1 cellular context compared by ENCODE assay signal in the genomic region with DNA sequence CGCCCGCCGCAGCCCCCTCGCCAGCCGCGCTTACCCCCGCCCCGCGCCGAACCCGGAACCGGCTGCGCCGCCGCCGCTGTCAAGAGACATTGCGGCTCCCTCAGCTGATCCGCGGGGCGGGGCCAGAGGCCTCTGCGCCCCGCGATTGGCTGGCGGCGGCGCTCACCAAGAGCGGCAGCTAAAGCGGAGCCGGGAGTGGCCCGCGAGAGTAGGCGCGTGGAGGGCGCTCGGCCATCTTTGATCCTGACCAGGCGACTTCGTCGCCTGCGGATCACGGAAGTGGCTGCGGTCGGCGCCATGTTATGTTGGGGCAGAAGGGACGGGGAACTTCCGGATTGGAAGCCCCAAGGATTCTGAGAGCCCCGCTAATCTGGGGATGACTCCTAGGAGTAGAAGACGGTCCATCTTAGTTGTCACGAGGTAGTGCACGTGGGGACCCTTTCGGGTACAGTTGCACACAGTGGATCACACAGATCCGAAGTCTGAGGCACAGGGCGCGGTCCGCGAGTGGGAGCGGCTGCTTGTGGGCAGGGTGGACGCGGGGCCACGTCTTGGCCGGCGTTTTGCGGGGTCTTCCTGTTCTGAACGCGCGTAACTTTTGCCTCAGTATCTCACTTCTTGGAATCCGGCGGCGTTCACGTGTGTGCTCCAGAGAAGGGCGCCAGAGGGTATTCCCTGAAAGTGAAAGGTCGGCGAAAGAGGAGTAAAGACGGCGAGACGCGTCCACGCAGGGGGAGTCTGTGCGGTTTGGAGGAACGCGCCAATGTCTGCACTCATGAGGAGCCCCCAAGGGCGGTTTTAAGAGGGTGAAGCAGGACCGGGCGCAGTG.
TF ChIP-seq lines count a peak whose summit lies in the region.

A gene with protein sequence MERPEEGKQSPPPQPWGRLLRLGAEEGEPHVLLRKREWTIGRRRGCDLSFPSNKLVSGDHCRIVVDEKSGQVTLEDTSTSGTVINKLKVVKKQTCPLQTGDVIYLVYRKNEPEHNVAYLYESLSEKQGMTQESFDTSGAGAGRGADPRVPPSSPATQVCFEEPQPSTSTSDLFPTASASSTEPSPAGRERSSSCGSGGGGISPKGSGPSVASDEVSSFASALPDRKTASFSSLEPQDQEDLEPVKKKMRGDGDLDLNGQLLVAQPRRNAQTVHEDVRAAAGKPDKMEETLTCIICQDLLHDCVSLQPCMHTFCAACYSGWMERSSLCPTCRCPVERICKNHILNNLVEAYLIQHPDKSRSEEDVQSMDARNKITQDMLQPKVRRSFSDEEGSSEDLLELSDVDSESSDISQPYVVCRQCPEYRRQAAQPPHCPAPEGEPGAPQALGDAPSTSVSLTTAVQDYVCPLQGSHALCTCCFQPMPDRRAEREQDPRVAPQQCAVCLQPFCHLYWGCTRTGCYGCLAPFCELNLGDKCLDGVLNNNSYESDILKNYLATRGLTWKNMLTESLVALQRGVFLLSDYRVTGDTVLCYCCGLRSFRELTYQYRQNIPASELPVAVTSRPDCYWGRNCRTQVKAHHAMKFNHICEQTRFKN (minus strand): TSS at position 93 of the 829 bp plus-strand sequence. CDS start 277 bp downstream, outside the sequence.

TF ChIP-seq in K562, 482 proteins besides CTCF, POLR2A, EP300 and RAD21 (continued from another document and continues in another):
- TF ChIP-seq, protein P1, sequence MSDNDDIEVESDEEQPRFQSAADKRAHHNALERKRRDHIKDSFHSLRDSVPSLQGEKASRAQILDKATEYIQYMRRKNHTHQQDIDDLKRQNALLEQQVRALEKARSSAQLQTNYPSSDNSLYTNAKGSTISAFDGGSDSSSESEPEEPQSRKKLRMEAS (CRISPR knock-in tag; IDR thresholded peaks at IDR 0.05) = peak; percentile 80
- TF ChIP-seq SAP30 (IDR thresholded peaks at IDR 0.05; ENCODE audit: borderline replicate concordance, insufficient read depth, low read depth, low read length, poor library complexity, severe bottlenecking) (peak; percentile 71), PTRF (tag; IDR thresholded peaks at IDR 0.05) (no peak), ZNF75A (CRISPR knock-in tag; IDR thresholded peaks at IDR 0.05) (no peak), ZNF696 (CRISPR knock-in tag; conservative IDR thresholded peaks at IDR 0.05) (no peak), ZNF41 (CRISPR knock-in tag; conservative IDR thresholded peaks at IDR 0.05) (no peak), DDX20 (tag; IDR thresholded peaks at IDR 0.05; ENCODE audit: low read depth) (no peak), MCM5 (IDR thresholded peaks at IDR 0.05; ENCODE audit: low read depth) (no peak), U2AF2 (optimal IDR thresholded peaks at IDR 0.05; ENCODE audit: low read depth, low read length) (no peak), FOXA1 (IDR thresholded peaks at IDR 0.05; ENCODE audit: borderline replicate concordance) (no peak), BRCA1 (IDR thresholded peaks at IDR 0.05) (no peak), BRCA1 (CRISPR knock-in tag; IDR thresholded peaks at IDR 0.05) (no peak), ZNF354B (CRISPR knock-in tag; IDR thresholded peaks at IDR 0.05) (no peak), SOX6 (IDR thresholded peaks at IDR 0.05) (no peak), TCF7 (IDR thresholded peaks at IDR 0.05; ENCODE audit: borderline replicate concordance) (no peak), SIRT6 (IDR thresholded peaks at IDR 0.05; ENCODE audit: low read depth, low read length) (no peak), CC2D1A (IDR thresholded peaks at IDR 0.05) (peak; percentile 66; the same call in 1 of the 2 replicates), TEAD4 (IDR thresholded peaks at IDR 0.05; ENCODE audit: low read length) (no peak), TEAD4 (CRISPR knock-in tag; IDR thresholded peaks at IDR 0.05; ENCODE audit: borderline replicate concordance) (no peak), ZC3H4 (CRISPR knock-in tag; IDR thresholded peaks at IDR 0.05; ENCODE audit: borderline replicate concordance) (no peak), HIVEP1 (CRISPR knock-in tag; IDR thresholded peaks at IDR 0.05) (no peak), TCFL5 (CRISPR knock-in tag; conservative IDR thresholded peaks at IDR 0.05) (no peak), HMG20A (CRISPR knock-in tag; conservative IDR thresholded peaks at IDR 0.05) (no peak), BRD9 (IDR thresholded peaks at IDR 0.05; ENCODE audit: low read depth, partially characterized antibody) (no peak), CBX5 (IDR thresholded peaks at IDR 0.05; ENCODE audit: borderline replicate concordance, low read depth) (peak; percentile 76), MCM2 (IDR thresholded peaks at IDR 0.05; ENCODE audit: low read depth) (no peak), ZNF431 (CRISPR knock-in tag; IDR thresholded peaks at IDR 0.05) (no peak), RBBP5 (IDR thresholded peaks at IDR 0.05; ENCODE audit: borderline replicate concordance, insufficient read depth, low read length, poor library complexity, severe bottlenecking) (peak; percentile 53), SMAD2 (IDR thresholded peaks at IDR 0.05; ENCODE audit: low read depth, low read length) (no peak), PPARD (CRISPR knock-in tag; IDR thresholded peaks at IDR 0.05) (no peak), CBFB (CRISPR knock-in tag; IDR thresholded peaks at IDR 0.05) (peak; percentile 74; the same call in 1 of the 2 replicates), BDP1 (IDR thresholded peaks at IDR 0.05; ENCODE audit: insufficient read depth, insufficient read length) (no peak), CCAR2 (IDR thresholded peaks at IDR 0.05; ENCODE audit: low read depth, low read length) (no peak), MTF1 (CRISPR knock-in tag; IDR thresholded peaks at IDR 0.05; ENCODE audit: borderline replicate concordance) (no peak), RAD51 (IDR thresholded peaks at IDR 0.05; ENCODE audit: borderline replicate concordance, low read depth) (peak; percentile 51; the same call in 1 of the 2 replicates), NELFE (IDR thresholded peaks at IDR 0.05; ENCODE audit: insufficient read depth, insufficient read length) (no peak), ZNF253 (CRISPR knock-in tag; conservative IDR thresholded peaks at IDR 0.05) (no peak), DPF2 (IDR thresholded peaks at IDR 0.05) (0 out of 2 replicates have a peak, but pooled peaks have one; percentile 13), POLR2AphosphoS5 (IDR thresholded peaks at IDR 0.05; ENCODE audit: control insufficient read depth, insufficient read depth, low read depth, low read length) (no peak), SMAD3 (CRISPR knock-in tag; conservative IDR thresholded peaks at IDR 0.05) (no peak; the same call in 1 of the 2 replicates), ZNF584 (CRISPR knock-in tag; IDR thresholded peaks at IDR 0.05; ENCODE audit: low read depth) (no peak), SMC3 (conservative IDR thresholded peaks at IDR 0.05; ENCODE audit: insufficient read depth, low read depth, low read length) (no peak), ZBTB7A (IDR thresholded peaks at IDR 0.05; ENCODE audit: borderline replicate concordance, control insufficient read depth, low read depth, low read length) (peak; percentile 38; the same call in 1 of the 2 replicates), ZNF133 (CRISPR knock-in tag; IDR thresholded peaks at IDR 0.05) (no peak), BMI1 (IDR thresholded peaks at IDR 0.05; ENCODE audit: low read length) (no peak), ZNF444 (CRISPR knock-in tag; IDR thresholded peaks at IDR 0.05) (no peak), ETV5 (CRISPR knock-in tag; IDR thresholded peaks at IDR 0.05; ENCODE audit: low read depth) (peak; percentile 78), HSF4 (CRISPR knock-in tag; IDR thresholded peaks at IDR 0.05; ENCODE audit: borderline replicate concordance) (no peak; the same call in 1 of the 2 replicates)
- TF ChIP-seq, protein P2, sequence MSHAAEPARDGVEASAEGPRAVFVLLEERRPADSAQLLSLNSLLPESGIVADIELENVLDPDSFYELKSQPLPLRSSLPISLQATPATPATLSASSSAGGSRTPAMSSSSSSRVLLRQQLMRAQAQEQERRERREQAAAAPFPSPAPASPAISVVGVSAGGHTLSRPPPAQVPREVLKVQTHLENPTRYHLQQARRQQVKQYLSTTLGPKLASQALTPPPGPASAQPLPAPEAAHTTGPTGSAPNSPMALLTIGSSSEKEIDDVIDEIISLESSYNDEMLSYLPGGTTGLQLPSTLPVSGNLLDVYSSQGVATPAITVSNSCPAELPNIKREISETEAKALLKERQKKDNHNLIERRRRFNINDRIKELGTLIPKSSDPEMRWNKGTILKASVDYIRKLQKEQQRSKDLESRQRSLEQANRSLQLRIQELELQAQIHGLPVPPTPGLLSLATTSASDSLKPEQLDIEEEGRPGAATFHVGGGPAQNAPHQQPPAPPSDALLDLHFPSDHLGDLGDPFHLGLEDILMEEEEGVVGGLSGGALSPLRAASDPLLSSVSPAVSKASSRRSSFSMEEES (CRISPR knock-in tag; IDR thresholded peaks at IDR 0.05) = peak; percentile 63; the same call in 1 of the 2 replicates
- TF ChIP-seq, protein P3, sequence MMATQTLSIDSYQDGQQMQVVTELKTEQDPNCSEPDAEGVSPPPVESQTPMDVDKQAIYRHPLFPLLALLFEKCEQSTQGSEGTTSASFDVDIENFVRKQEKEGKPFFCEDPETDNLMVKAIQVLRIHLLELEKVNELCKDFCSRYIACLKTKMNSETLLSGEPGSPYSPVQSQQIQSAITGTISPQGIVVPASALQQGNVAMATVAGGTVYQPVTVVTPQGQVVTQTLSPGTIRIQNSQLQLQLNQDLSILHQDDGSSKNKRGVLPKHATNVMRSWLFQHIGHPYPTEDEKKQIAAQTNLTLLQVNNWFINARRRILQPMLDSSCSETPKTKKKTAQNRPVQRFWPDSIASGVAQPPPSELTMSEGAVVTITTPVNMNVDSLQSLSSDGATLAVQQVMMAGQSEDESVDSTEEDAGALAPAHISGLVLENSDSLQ (IDR thresholded peaks at IDR 0.05) = peak; percentile 88
- TF ChIP-seq, protein P4, sequence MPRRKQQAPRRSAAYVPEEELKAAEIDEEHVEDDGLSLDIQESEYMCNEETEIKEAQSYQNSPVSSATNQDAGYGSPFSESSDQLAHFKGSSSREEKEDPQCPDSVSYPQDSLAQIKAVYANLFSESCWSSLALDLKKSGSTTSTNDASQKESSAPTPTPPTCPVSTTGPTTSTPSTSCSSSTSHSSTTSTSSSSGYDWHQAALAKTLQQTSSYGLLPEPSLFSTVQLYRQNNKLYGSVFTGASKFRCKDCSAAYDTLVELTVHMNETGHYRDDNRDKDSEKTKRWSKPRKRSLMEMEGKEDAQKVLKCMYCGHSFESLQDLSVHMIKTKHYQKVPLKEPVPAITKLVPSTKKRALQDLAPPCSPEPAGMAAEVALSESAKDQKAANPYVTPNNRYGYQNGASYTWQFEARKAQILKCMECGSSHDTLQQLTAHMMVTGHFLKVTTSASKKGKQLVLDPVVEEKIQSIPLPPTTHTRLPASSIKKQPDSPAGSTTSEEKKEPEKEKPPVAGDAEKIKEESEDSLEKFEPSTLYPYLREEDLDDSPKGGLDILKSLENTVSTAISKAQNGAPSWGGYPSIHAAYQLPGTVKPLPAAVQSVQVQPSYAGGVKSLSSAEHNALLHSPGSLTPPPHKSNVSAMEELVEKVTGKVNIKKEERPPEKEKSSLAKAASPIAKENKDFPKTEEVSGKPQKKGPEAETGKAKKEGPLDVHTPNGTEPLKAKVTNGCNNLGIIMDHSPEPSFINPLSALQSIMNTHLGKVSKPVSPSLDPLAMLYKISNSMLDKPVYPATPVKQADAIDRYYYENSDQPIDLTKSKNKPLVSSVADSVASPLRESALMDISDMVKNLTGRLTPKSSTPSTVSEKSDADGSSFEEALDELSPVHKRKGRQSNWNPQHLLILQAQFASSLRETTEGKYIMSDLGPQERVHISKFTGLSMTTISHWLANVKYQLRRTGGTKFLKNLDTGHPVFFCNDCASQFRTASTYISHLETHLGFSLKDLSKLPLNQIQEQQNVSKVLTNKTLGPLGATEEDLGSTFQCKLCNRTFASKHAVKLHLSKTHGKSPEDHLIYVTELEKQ (CRISPR knock-in tag; IDR thresholded peaks at IDR 0.05) = no peak
- TF ChIP-seq, protein P5, sequence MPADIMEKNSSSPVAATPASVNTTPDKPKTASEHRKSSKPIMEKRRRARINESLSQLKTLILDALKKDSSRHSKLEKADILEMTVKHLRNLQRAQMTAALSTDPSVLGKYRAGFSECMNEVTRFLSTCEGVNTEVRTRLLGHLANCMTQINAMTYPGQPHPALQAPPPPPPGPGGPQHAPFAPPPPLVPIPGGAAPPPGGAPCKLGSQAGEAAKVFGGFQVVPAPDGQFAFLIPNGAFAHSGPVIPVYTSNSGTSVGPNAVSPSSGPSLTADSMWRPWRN (IDR thresholded peaks at IDR 0.05; ENCODE audit: low read depth) = no peak
- TF ChIP-seq, protein P6, sequence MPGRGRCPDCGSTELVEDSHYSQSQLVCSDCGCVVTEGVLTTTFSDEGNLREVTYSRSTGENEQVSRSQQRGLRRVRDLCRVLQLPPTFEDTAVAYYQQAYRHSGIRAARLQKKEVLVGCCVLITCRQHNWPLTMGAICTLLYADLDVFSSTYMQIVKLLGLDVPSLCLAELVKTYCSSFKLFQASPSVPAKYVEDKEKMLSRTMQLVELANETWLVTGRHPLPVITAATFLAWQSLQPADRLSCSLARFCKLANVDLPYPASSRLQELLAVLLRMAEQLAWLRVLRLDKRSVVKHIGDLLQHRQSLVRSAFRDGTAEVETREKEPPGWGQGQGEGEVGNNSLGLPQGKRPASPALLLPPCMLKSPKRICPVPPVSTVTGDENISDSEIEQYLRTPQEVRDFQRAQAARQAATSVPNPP (IDR thresholded peaks at IDR 0.05; ENCODE audit: borderline replicate concordance, insufficient read depth, insufficient read length) = no peak
- TF ChIP-seq, protein P7, sequence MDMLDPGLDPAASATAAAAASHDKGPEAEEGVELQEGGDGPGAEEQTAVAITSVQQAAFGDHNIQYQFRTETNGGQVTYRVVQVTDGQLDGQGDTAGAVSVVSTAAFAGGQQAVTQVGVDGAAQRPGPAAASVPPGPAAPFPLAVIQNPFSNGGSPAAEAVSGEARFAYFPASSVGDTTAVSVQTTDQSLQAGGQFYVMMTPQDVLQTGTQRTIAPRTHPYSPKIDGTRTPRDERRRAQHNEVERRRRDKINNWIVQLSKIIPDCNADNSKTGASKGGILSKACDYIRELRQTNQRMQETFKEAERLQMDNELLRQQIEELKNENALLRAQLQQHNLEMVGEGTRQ (CRISPR knock-in tag; IDR thresholded peaks at IDR 0.05) = peak; percentile 75
- TF ChIP-seq, protein P8, sequence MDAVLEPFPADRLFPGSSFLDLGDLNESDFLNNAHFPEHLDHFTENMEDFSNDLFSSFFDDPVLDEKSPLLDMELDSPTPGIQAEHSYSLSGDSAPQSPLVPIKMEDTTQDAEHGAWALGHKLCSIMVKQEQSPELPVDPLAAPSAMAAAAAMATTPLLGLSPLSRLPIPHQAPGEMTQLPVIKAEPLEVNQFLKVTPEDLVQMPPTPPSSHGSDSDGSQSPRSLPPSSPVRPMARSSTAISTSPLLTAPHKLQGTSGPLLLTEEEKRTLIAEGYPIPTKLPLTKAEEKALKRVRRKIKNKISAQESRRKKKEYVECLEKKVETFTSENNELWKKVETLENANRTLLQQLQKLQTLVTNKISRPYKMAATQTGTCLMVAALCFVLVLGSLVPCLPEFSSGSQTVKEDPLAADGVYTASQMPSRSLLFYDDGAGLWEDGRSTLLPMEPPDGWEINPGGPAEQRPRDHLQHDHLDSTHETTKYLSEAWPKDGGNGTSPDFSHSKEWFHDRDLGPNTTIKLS (IDR thresholded peaks at IDR 0.05; ENCODE audit: borderline replicate concordance, low read depth) = peak; percentile 82
